ENCODE assay signal across 8 cellular contexts in the genomic region with DNA sequence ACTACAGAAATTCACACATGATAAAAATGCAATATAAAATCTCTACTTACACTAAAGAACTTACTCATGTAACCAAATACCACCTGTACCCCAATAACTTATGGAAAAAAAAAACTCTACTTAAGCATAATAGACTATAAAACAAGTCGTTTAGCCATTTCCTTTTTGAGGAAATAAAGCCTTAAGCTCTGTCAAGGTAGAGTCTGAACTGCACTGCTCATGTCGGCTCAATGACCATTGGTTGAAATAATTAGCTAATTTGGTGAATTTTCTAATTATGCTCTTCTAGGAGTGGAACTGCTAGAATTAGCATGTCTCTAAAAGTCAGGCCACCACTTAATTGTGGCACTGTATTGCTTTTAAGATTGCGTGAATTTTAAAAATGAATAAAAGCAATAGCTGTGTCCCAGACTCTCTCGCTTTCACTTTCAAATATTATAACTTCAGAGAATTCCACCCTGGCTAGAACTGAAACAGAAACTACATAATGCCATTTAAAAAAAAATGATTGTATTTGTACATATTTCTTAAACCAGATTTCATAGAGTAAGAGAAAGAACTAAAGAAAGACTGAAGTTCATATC.
DNase-seq lines count a peak whose midpoint lies in the region; ATAC-seq and TF ChIP-seq lines count a peak whose summit lies in the region.

No MANE protein-coding gene starts in this region.

- peak overlapping the region; percentile 87 for H3K27ac Mint-ChIP-seq in dendritic cell treated with granulocyte-macrophage colony-stimulating factor and Interleukin-4, amounts not matched to agents 40 ng/mL and 50 ng/mL, for 4 days

- H3K4me1 ChIP-seq in body of pancreas, result no peaks in the 10 kb centered on the region

- H3K4me3 ChIP-seq in body of pancreas, result no peak overlapping the region

- 65 to 85% methylated on average over 4 of the region's 4 CpGs for WGBS in body of pancreas, 2 donors

- no peak for TF ChIP-seq CTCF in body of pancreas (IDR thresholded peaks at IDR 0.05)

- H3K36me3 ChIP-seq in body of pancreas (replicated peaks in 1 of 2; ENCODE audit: insufficient read depth in 1 of 2, low read depth in 2 of 2), result no peaks in the 10 kb centered on the region

- intact Hi-C loops in dendritic cell treated with granulocyte-macrophage colony-stimulating factor and Interleukin-4, amounts not matched to agents 40 ng/mL and 50 ng/mL, for 4 days (cut with micrococcal nuclease), result loop anchor here (5.0 kb wide), 2 partner anchors 34 to 54 kb away; no protein-coding TSS in a partner anchor
- intact Hi-C loops in sciatic nerve (cut with DNase I) (loop anchor here (10.0 kb wide), 1 partner anchor 206 kb away; no protein-coding TSS in a partner anchor), body of pancreas (cut with DNase I) (no loop called here)

- no peak overlapping the region for H3K27ac ChIP-seq in body of pancreas

- DNase-seq in sciatic nerve (ENCODE audit: low spot score) (no peak), DMS153 (lab: John Stamatoyannopoulos, UW) (no peak), NCI-H1417 (lab: John Stamatoyannopoulos, UW) (no peak), body of pancreas (no peak), COLO829 (ENCODE audit: low spot score) (no peak)

- peak; percentile 50 for ATAC-seq in GM18909 (IDR thresholded peaks at IDR 0.05; ENCODE audit: poor library complexity, unreplicated experiment)
- ATAC-seq in HG03521 (IDR thresholded peaks at IDR 0.05; ENCODE audit: unreplicated experiment), result peak; percentile 36
- peak; percentile 65 for ATAC-seq in sciatic nerve
- no peak for ATAC-seq in body of pancreas

- H3K36me3 Mint-ChIP-seq in dendritic cell treated with granulocyte-macrophage colony-stimulating factor and Interleukin-4, amounts not matched to agents 40 ng/mL and 50 ng/mL, for 4 days (ENCODE audit: low read depth), result peaks cover 24% of the 10 kb centered on the region

- H3K4me3 Mint-ChIP-seq in dendritic cell treated with granulocyte-macrophage colony-stimulating factor and Interleukin-4, amounts not matched to agents 40 ng/mL and 50 ng/mL, for 4 days, result peak overlapping the region; percentile 65

- TF ChIP-seq POLR2A in body of pancreas (IDR thresholded peaks at IDR 0.05), result no peak

- peaks cover 60% of the 10 kb centered on the region for H3K4me1 Mint-ChIP-seq in dendritic cell treated with granulocyte-macrophage colony-stimulating factor and Interleukin-4, amounts not matched to agents 40 ng/mL and 50 ng/mL, for 4 days (ENCODE audit: low read depth)

- no peaks in the 10 kb centered on the region for H3K27me3 Mint-ChIP-seq in dendritic cell treated with granulocyte-macrophage colony-stimulating factor and Interleukin-4, amounts not matched to agents 40 ng/mL and 50 ng/mL, for 4 days

- no peaks in the 10 kb centered on the region for H3K27me3 ChIP-seq in body of pancreas

- H3K9me3 Mint-ChIP-seq in dendritic cell treated with granulocyte-macrophage colony-stimulating factor and Interleukin-4, amounts not matched to agents 40 ng/mL and 50 ng/mL, for 4 days, result no peaks in the 10 kb centered on the region

- no peaks in the 10 kb centered on the region for H3K9me3 ChIP-seq in body of pancreas
